In genomic region chr22:43150731-43151206, GRCh38 we compare ENCODE assay signal across 8 cellular contexts. TPM values are rescaled to one million over a fixed set of nuclear protein-coding genes. Genes with fewer than 3 reads are reported as not detected.
DNase-seq lines count a peak whose midpoint lies in the region; ATAC-seq and TF ChIP-seq lines count a peak whose summit lies in the region.

No MANE protein-coding gene starts in this region.

- ATAC-seq in WTC11 (no peak), aorta (ENCODE audit: low FRiP score) (no peak), GM19328 (IDR thresholded peaks at IDR 0.05; ENCODE audit: unreplicated experiment) (no peak)

- H3K36me3 Mint-ChIP-seq in WTC11, result no peaks in the 10 kb centered on the region

- H3K27me3 ChIP-seq in sigmoid colon, result no peaks in the 10 kb centered on the region
- H3K27me3 ChIP-seq in aorta (ENCODE audit: control insufficient read depth in 1 of 2, insufficient read depth in 2 of 2, low read length in 1 of 2), result no peaks in the 10 kb centered on the region

- H3K4me1 ChIP-seq in sigmoid colon (peaks cover 0 to 29% (median 23%) of the 10 kb centered on the region in 4 donors), aorta (ENCODE audit: control insufficient read depth in 1 of 2, insufficient read depth in 2 of 2, low read length in 2 of 2) (no peaks in the 10 kb centered on the region)

- DNase-seq in GM12864 (ENCODE audit: low read depth) (no peak), WTC11 (ENCODE audit: low spot score) (no peak), fibroblast of villous mesenchyme (ENCODE audit: low read depth) (no peak), sigmoid colon (no peak), aorta (no peak), glomerular visceral epithelial cell (ENCODE audit: extremely low spot score) (no peak), NCI-H69 (lab: John Stamatoyannopoulos, UW) (no peak)

- 71 to 80% methylated on average over 15 of the region's 15 CpGs for WGBS in sigmoid colon, 2 donors
- WGBS in aorta, 2 donors, result 58 to 64% methylated on average over 15 of the region's 15 CpGs

- POLR2A ChIA-PET in WTC11 (lab: Charles Lee), result no interaction called here

- intact Hi-C loops in sigmoid colon (cut with DNase I) (no loop called here), aorta (cut with DNase I) (no loop called here)

- H3K27ac ChIP-seq in sigmoid colon (peak overlapping the region; percentile 79 to 87 (median 84)), aorta (ENCODE audit: low read depth in 1 of 2, low read length in 2 of 2) (no peak overlapping the region)

- H3K4me3 Mint-ChIP-seq in WTC11, result peak overlapping the region; percentile 88

- no peak for TF ChIP-seq EP300 in sigmoid colon (IDR thresholded peaks at IDR 0.05)

- no peaks in the 10 kb centered on the region for H3K9me3 Mint-ChIP-seq in WTC11

- H3K36me3 ChIP-seq in sigmoid colon (no peaks in the 10 kb centered on the region), aorta (ENCODE audit: control insufficient read depth in 1 of 2, insufficient read depth in 2 of 2, low read length in 1 of 2) (no peaks in the 10 kb centered on the region)

- TF ChIP-seq POLR2A in sigmoid colon (IDR thresholded peaks at IDR 0.05), result no peak

- H3K27ac Mint-ChIP-seq in WTC11, result no peak overlapping the region

- TF ChIP-seq CTCF in GM12864 (IDR thresholded peaks at IDR 0.05; ENCODE audit: low read depth, low read length, missing control alignments) (no peak), WTC11 (IDR thresholded peaks at IDR 0.05) (no peak), fibroblast of villous mesenchyme (IDR thresholded peaks at IDR 0.05; ENCODE audit: insufficient read depth, low read depth, low read length) (no peak), sigmoid colon (IDR thresholded peaks at IDR 0.05) (no peak)

- H3K9me3 ChIP-seq in sigmoid colon (no peaks in the 10 kb centered on the region), aorta (ENCODE audit: control insufficient read depth, low read length) (no peaks in the 10 kb centered on the region)

- peaks cover 14% of the 10 kb centered on the region for H3K27me3 Mint-ChIP-seq in WTC11 (ENCODE audit: low read depth)

- H3K4me1 Mint-ChIP-seq in WTC11, result peaks cover 8% of the 10 kb centered on the region

- H3K4me3 ChIP-seq in GM12864 (ENCODE audit: low read depth, low read length), result peak overlapping the region; percentile 60
- H3K4me3 ChIP-seq in fibroblast of villous mesenchyme (ENCODE audit: low read depth, low read length), result peak overlapping the region; percentile 77
- peak overlapping the region; percentile 66 to 87 (median 84) for H3K4me3 ChIP-seq in sigmoid colon
- H3K4me3 ChIP-seq in aorta (ENCODE audit: low read length in 2 of 2), result no peak overlapping the region

- CTCF ChIA-PET in WTC11 (lab: Charles Lee), result interaction anchor here (0.5 kb wide), 1 partner anchor 110 kb away, joined by 4 read pairs; no protein-coding TSS in a partner anchor

TF ChIP-seq in WTC11, 78 proteins besides CTCF, POLR2A, EP300 and RAD21 (continues in another document):
- TF ChIP-seq KAT7 (CRISPR knock-in tag; IDR thresholded peaks at IDR 0.05; ENCODE audit: borderline replicate concordance), result no peak
- no peak for TF ChIP-seq ZNF263 (CRISPR knock-in tag; IDR thresholded peaks at IDR 0.05; ENCODE audit: low read depth)
- TF ChIP-seq GTF2I (CRISPR knock-in tag; conservative IDR thresholded peaks at IDR 0.05), result peak; percentile 93
- TF ChIP-seq SMAD3 (CRISPR knock-in tag; IDR thresholded peaks at IDR 0.05; ENCODE audit: borderline replicate concordance), result no peak
- no peak for TF ChIP-seq MAX (CRISPR knock-in tag; IDR thresholded peaks at IDR 0.05)
- TF ChIP-seq FOXP1 (CRISPR knock-in tag; IDR thresholded peaks at IDR 0.05; ENCODE audit: borderline replicate concordance), result peak; percentile 51; the same call in 1 of the 2 replicates
- no peak for TF ChIP-seq JUN (CRISPR knock-in tag; IDR thresholded peaks at IDR 0.05)
- TF ChIP-seq RELA (CRISPR knock-in tag; IDR thresholded peaks at IDR 0.05; ENCODE audit: borderline replicate concordance), result no peak
- TF ChIP-seq PREB (CRISPR knock-in tag; IDR thresholded peaks at IDR 0.05; ENCODE audit: borderline replicate concordance), result no peak
- no peak for TF ChIP-seq STAT6 (CRISPR knock-in tag; conservative IDR thresholded peaks at IDR 0.05; ENCODE audit: low read depth)
- TF ChIP-seq TCF7 (CRISPR knock-in tag; IDR thresholded peaks at IDR 0.05; ENCODE audit: low read depth), result 0 out of 2 replicates have a peak, but pooled peaks have one; percentile 29

RNA-seq across cellular contexts. Expression of gene TSPO, which starts 0.6 kb away (rescaled TPM):
- total RNA-seq in WTC11 (2021) (21.9 to 28.6 TPM (median 23.8 TPM) in 3 replicates), fibroblast of villous mesenchyme (177 and 221 TPM in 2 replicates), sigmoid colon (100 to 1,000 TPM; 126 to 219 (median 157) TPM), aorta (100 to 1,000 TPM in 1 of 2 donors, 10 to 100 TPM in 1; 88.7 to 120 TPM)
- polyA plus RNA-seq in sigmoid colon (100 to 1,000 TPM; 395 to 513 (median 443) TPM), aorta (100 to 1,000 TPM; 287 to 311 TPM)

RNA-seq across cellular contexts. Expression of gene MCAT, which starts 7.6 kb away (rescaled TPM):
- total RNA-seq in WTC11 (2021), result 16.2 to 18.5 TPM (median 16.6 TPM) in 3 replicates
- 13.8 and 14.8 TPM in 2 replicates for total RNA-seq in fibroblast of villous mesenchyme
- total RNA-seq in sigmoid colon, result 10 to 100 TPM; 15.3 to 20.8 (median 17.9) TPM
- 10 to 100 TPM; 10.2 to 23.4 (median 14.3) TPM for polyA plus RNA-seq in sigmoid colon
- 10 to 100 TPM in 1 of 2 donors, 1 to 10 TPM in 1; 9.8 to 10.0 TPM for total RNA-seq in aorta
- polyA plus RNA-seq in aorta, result 10 to 100 TPM in 1 of 2 donors, 1 to 10 TPM in 1; 6.5 to 12.8 TPM

RNA-seq across cellular contexts. Expression of gene TTLL12, which starts 36.2 kb away (rescaled TPM):
- total RNA-seq in WTC11 (2021) (129 to 134 TPM (median 129 TPM) in 3 replicates), fibroblast of villous mesenchyme (22.9 and 27.1 TPM in 2 replicates), sigmoid colon (10 to 100 TPM; 13.2 to 21.3 (median 16.2) TPM), aorta (10 to 100 TPM; 13.1 to 16.4 TPM)
- polyA plus RNA-seq in sigmoid colon (100 to 1,000 TPM in 1 of 3 donors, 10 to 100 TPM in 2; 83.5 to 127 (median 99.0) TPM), aorta (10 to 100 TPM; 12.2 to 13.6 TPM)

RNA-seq across cellular contexts. Expression of gene BIK, which starts 40.2 kb away (rescaled TPM):
- 3.0 to 3.9 TPM (median 3.2 TPM) in 3 replicates for total RNA-seq in WTC11 (2021)
- 0.86 TPM in 1 of 2 replicates, not detected in the other for total RNA-seq in fibroblast of villous mesenchyme
- not detected for total RNA-seq in sigmoid colon
- polyA plus RNA-seq in sigmoid colon, result 10 to 100 TPM; 29.6 to 39.1 (median 35.4) TPM
- not detected for total RNA-seq in aorta
- polyA plus RNA-seq in aorta, result 1 to 10 TPM in 1 of 2 donors, under 1 TPM in 1; 0.23 to 1.6 TPM

Comparison
In these comparisons a context has a peak if more than half of its experiments do, and no peak if none do; other contexts are left out.
1. H3K4me3 ChIP-seq: peak in GM12864 (single experiment), fibroblast of villous mesenchyme (single experiment) and sigmoid colon (4 of 4); none in aorta (0 of 2).
2. H3K27ac ChIP-seq: peak in sigmoid colon (4 of 4); none in aorta (0 of 2).